8 cellular contexts compared by ENCODE assay signal in the genomic region with DNA sequence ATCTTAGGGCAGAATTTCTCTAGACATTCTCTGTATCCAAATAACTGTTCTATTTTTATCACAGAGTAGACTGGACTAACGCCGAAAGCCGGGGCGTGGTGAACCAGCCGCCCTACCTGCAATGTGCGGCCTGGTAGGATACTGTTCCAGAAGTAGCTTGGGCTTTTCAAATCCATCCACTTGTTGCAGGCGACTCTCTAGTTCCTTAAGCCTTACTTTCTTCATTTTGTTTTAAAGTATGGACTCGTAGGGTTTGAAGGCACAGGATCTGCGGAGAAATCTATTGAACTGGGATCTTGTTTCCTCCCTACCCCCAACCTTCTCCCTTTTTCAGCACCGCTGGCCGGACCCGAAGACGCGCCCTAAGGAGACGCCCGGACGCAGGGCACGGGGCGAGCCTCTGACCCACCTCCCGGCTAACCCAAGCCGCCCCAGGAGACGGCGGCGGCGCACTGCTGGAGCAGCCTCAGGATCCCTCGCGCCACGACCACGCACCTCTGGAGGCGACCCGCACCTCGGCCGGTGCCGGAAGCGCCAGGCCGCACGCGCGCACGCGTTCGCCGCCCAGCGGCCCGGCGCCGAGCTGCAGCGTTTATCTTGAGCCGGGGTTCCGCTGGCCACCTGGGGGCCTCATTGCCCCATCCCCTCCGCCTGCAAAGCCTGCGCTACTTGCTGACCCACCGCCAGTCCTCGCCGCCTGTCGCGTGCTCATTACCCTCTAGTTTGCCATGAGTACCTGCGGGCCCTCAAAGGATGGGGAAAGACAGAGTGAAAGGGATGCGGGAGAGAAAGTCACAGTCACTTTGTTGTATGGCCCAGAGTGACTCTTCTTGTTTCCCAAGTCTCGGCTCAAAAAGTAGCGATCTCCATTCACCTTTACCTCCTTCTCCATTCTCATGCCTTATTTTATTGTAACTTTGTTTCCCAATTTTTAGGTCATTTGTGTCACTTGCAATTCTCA. TPM values are rescaled to one million over a fixed set of nuclear protein-coding genes. Genes with fewer than 3 reads are reported as not detected.
DNase-seq lines count a peak whose midpoint lies in the region; ATAC-seq and TF ChIP-seq lines count a peak whose summit lies in the region.

Gene METTL5, minus strand, starts transcription at position 533 of the 961 bp plus-strand sequence. Its CDS starts 308 bp downstream, at position 225.

- TF ChIP-seq CTCF in GM12874 (IDR thresholded peaks at IDR 0.05; ENCODE audit: insufficient read depth, low read depth, low read length) (peak; percentile 99), adrenal gland (IDR thresholded peaks at IDR 0.05) (peak; percentile 61 to 98 (median 86)), heart right ventricle (IDR thresholded peaks at IDR 0.05) (peak in 8 of 9 donors; percentile 89 to 100 (median 98)), upper lobe of right lung (IDR thresholded peaks at IDR 0.05) (peak; percentile 94)

- H3K4me1 ChIP-seq in adrenal gland (replicated peaks in 1 of 2): peaks cover 14 to 47% of the 10 kb centered on the region in 2 donors
- H3K4me1 ChIP-seq in heart right ventricle: peaks cover 5 to 58% (median 45%) of the 10 kb centered on the region in 9 donors
- H3K4me1 ChIP-seq in upper lobe of right lung: peaks cover 34% of the 10 kb centered on the region

- DNase-seq in NCI-H1105 treated with DMSO at 0.1 percent for 48 hours (lab: John Stamatoyannopoulos, UW): peak; percentile 73
- DNase-seq in T-helper 1 cell: peak; percentile 54 to 76 (median 63)
- peak; percentile 78 to 88 (median 84) for DNase-seq in adrenal gland
- DNase-seq in heart right ventricle: peak; percentile 79 to 85
- DNase-seq in posterior cingulate gyrus: peak; percentile 66 to 98 (median 81)
- DNase-seq in upper lobe of right lung: peak; percentile 92

- H3K36me3 ChIP-seq in adrenal gland (replicated peaks in 1 of 2): no peaks in the 10 kb centered on the region
- H3K36me3 ChIP-seq in heart right ventricle: peaks cover 0 to 22% (median 0%) of the 10 kb centered on the region in 9 donors
- H3K36me3 ChIP-seq in upper lobe of right lung: no peaks in the 10 kb centered on the region

- no peaks in the 10 kb centered on the region for H3K9me3 ChIP-seq in adrenal gland (replicated peaks in 1 of 3)
- H3K9me3 ChIP-seq in heart right ventricle: no peaks in the 10 kb centered on the region
- H3K9me3 ChIP-seq in upper lobe of right lung: no peaks in the 10 kb centered on the region

- peak within 1 kb of the TSS in 4 of 5 donors; percentile 27 to 79 (median 51) for H3K27ac ChIP-seq in adrenal gland
- peak within 1 kb of the TSS; percentile 27 to 92 (median 84) for H3K27ac ChIP-seq in heart right ventricle
- peak within 1 kb of the TSS; percentile 85 for H3K27ac ChIP-seq in upper lobe of right lung

- H3K4me3 ChIP-seq in adrenal gland (peak within 1 kb of the TSS; percentile 6 to 74 (median 60)), heart right ventricle (peak within 1 kb of the TSS; percentile 56 to 92 (median 73)), upper lobe of right lung (peak within 1 kb of the TSS; percentile 89)

- WGBS in adrenal gland, 4 donors: 2 to 8% (median 4%) methylated on average over 18 to 61 of the region's 61 CpGs
- WGBS in heart right ventricle, 2 donors: 2 to 3% methylated on average over 61 of the region's 61 CpGs

- intact Hi-C loops in adrenal gland (cut with DNase I): loop anchor here (5.0 to 10.0 kb wide), 3 partner anchors 60 to 103 kb away; no protein-coding TSS in a partner anchor
- intact Hi-C loops in heart right ventricle (cut with DNase I): loop anchor here (2.0 to 10.0 kb wide), 10 partner anchors 43 to 190 kb away; no protein-coding TSS in a partner anchor
- intact Hi-C loops in posterior cingulate gyrus (cut with DNase I): loop anchor here (1.0 kb wide), 2 partner anchors 53 to 104 kb away; no protein-coding TSS in a partner anchor
- intact Hi-C loops in upper lobe of right lung (cut with DNase I): no loop called here

- TF ChIP-seq POLR2A in adrenal gland (IDR thresholded peaks at IDR 0.05): peak; percentile 50 to 66

- ATAC-seq in HG02678 (IDR thresholded peaks at IDR 0.05; ENCODE audit: unreplicated experiment) (peak; percentile 60), heart right ventricle (peak; percentile 57 to 77 (median 72)), upper lobe of right lung (peak; percentile 90)

- H3K27me3 ChIP-seq in adrenal gland (no peaks in the 10 kb centered on the region), heart right ventricle (no peaks in the 10 kb centered on the region), upper lobe of right lung (no peaks in the 10 kb centered on the region)

RNA-seq across cellular contexts. Expression of gene METTL5, which starts in this region (rescaled TPM):
- total RNA-seq in adrenal gland: 10 to 100 TPM; 18.2 to 60.5 (median 43.1) TPM
- polyA plus RNA-seq in adrenal gland: 10 to 100 TPM; 52.8 to 89.1 (median 63.9) TPM
- total RNA-seq in heart right ventricle: 10 to 100 TPM; 55.7 to 85.5 (median 68.0) TPM
- 10 to 100 TPM; 69.4 to 87.3 TPM for polyA plus RNA-seq in heart right ventricle
- 34.7 TPM for total RNA-seq in upper lobe of right lung

Comparison
In these comparisons a context has a peak if more than half of its experiments do, and no peak if none do; other contexts are left out.
1. Peak in every context shown above with its lines: DNase-seq, ATAC-seq, H3K4me3 ChIP-seq and H3K27ac ChIP-seq.